8 cellular contexts compared by ENCODE assay signal in genomic region chr3:101779047-101779807, GRCh38.
DNase-seq lines count a peak whose midpoint lies in the region; ATAC-seq and TF ChIP-seq lines count a peak whose summit lies in the region.

NXPE3 (plus strand) TSS chr3:101779211; CDS start chr3:101785597, 6,386 bp downstream.

- DNase-seq in AG08396 (ENCODE audit: low spot score) = peak; percentile 93
- peak; percentile 75 for DNase-seq in NCI-H2227 treated with DMSO at 0.1 percent for 48 hours (lab: John Stamatoyannopoulos, UW)
- DNase-seq in activated CD4-positive, CD25-positive, alpha-beta regulatory T cell (lab: John Stamatoyannopoulos, UW) = peak; percentile 86 to 89 (median 88)
- DNase-seq in central memory CD8-positive, alpha-beta T cell (ENCODE audit: low spot score in 2 of 2) = peak; percentile 88 to 94
- peak; percentile 94 for DNase-seq in islet precursor cell
- DNase-seq in stimulated activated CD4-positive, alpha-beta T cell treated with anti-CD3 and anti-CD28 coated beads, Interleukin-12 subunit alpha, Interleukin-12 subunit beta, amount 100 ng/mL, for 48 hours (ENCODE audit: low read depth in 2 of 3, low spot score in 1 of 3) = peak; percentile 84 to 93 (median 91)

- no peaks in the 10 kb centered on the region for H3K27me3 Mint-ChIP-seq in central memory CD8-positive, alpha-beta T cell

- no peaks in the 10 kb centered on the region for H3K9me3 Mint-ChIP-seq in central memory CD8-positive, alpha-beta T cell

- in situ Hi-C loops in GM18951 (cut with MboI; ENCODE audit: low sequenced_read_pairs, unreplicated experiment) = no loop called here

- H3K36me3 Mint-ChIP-seq in central memory CD8-positive, alpha-beta T cell (ENCODE audit: insufficient read depth) = peaks cover 15% of the 10 kb centered on the region

- peak within 1 kb of the TSS; percentile 94 for H3K27ac Mint-ChIP-seq in central memory CD8-positive, alpha-beta T cell (ENCODE audit: low read depth)

- peaks cover 46% of the 10 kb centered on the region for H3K4me1 Mint-ChIP-seq in central memory CD8-positive, alpha-beta T cell

- H3K4me3 Mint-ChIP-seq in central memory CD8-positive, alpha-beta T cell = peak within 1 kb of the TSS; percentile 93

- TF ChIP-seq POLR2A in GM18951 (IDR thresholded peaks at IDR 0.05; ENCODE audit: extremely low read depth, insufficient read depth, insufficient read length) = peak; percentile 57

- ATAC-seq in HG03175 (IDR thresholded peaks at IDR 0.05; ENCODE audit: unreplicated experiment) = peak; percentile 96
- ATAC-seq in central memory CD8-positive, alpha-beta T cell (replicated peaks; ENCODE audit: extremely low read depth, poor library complexity, severe bottlenecking) = peak; percentile 92

Comparison
In these comparisons a context has a peak if more than half of its experiments do, and no peak if none do; other contexts are left out.
1. Peak in every context shown above with its lines: DNase-seq and ATAC-seq.